Comparison of ENCODE assay signal across 19 cellular contexts in genomic region chr10:43354879-43355380, GRCh38. TPM values are rescaled to one million over a fixed set of nuclear protein-coding genes. Genes with fewer than 3 reads are reported as not detected.
"Had no signal": no experiment of that assay in that cellular context is flagged by ENCODE, and none has a peak within 500 bp of the region (broad histone marks: within the 10 kb centered on the region; RNA-seq: fewer than 3 reads in every experiment).

No MANE protein-coding gene starts in this region.

- H3K27me3 Mint-ChIP-seq: activated naive CD4-positive, alpha-beta T cell treated with anti-CD3 and anti-CD28 coated beads, Interleukin-2, amount 50 U/mL, for 24 hours had no signal

- H3K79me2 ChIP-seq: hepatocyte had no signal

- H3K36me3 ChIP-seq: right atrium auricular region had no signal

- H3K4me3 Mint-ChIP-seq: activated naive CD4-positive, alpha-beta T cell treated with anti-CD3 and anti-CD28 coated beads, Interleukin-2, amount 50 U/mL, for 24 hours; central memory CD8-positive, alpha-beta T cell; effector memory CD8-positive, alpha-beta T cell; stimulated activated naive CD8-positive, alpha-beta T cell treated with anti-CD3 and anti-CD28 coated beads, Interleukin-15, amount 100 ng/mL, for 72 hours had no signal

- H3K27ac Mint-ChIP-seq: activated naive CD4-positive, alpha-beta T cell treated with anti-CD3 and anti-CD28 coated beads, Interleukin-2, amount 50 U/mL, for 24 hours; effector memory CD8-positive, alpha-beta T cell; stimulated activated naive CD8-positive, alpha-beta T cell treated with anti-CD3 and anti-CD28 coated beads, Interleukin-15, amount 100 ng/mL, for 72 hours had no signal

- H3K4me2 ChIP-seq: hepatocyte had no signal

- H3K9me3 Mint-ChIP-seq: activated naive CD4-positive, alpha-beta T cell treated with anti-CD3 and anti-CD28 coated beads, Interleukin-2, amount 50 U/mL, for 24 hours; central memory CD8-positive, alpha-beta T cell; effector memory CD8-positive, alpha-beta T cell; stimulated activated naive CD8-positive, alpha-beta T cell treated with anti-CD3 and anti-CD28 coated beads, Interleukin-15, amount 100 ng/mL, for 72 hours had no signal

- H3K4me1 ChIP-seq: testis had no signal

- H3K27ac ChIP-seq: right atrium auricular region, skin epidermis, testis had no signal

- H3K36me3 Mint-ChIP-seq: activated naive CD4-positive, alpha-beta T cell treated with anti-CD3 and anti-CD28 coated beads, Interleukin-2, amount 50 U/mL, for 24 hours had no signal

- DNase-seq: activated CD4-positive, alpha-beta T cell treated with anti-CD3 and anti-CD28 coated beads for 4 hours; activated T-cell treated with anti-CD3 and anti-CD28 coated beads for 4 hours; amniotic stem cell; body of pancreas; cortex of kidney; effector memory CD8-positive, alpha-beta T cell; mesendoderm; stimulated activated CD4-positive, alpha-beta T cell treated with anti-CD3 and anti-CD28 coated beads, Interleukin-4, amount 100 ng/mL, for 4 hours; stimulated activated naive CD8-positive, alpha-beta T cell treated with anti-CD3 and anti-CD28 coated beads, Interleukin-15, amount 100 ng/mL, for 72 hours; T-helper 9 cell; testis had no signal

- ATAC-seq: effector memory CD8-positive, alpha-beta T cell had no signal

- H2AFZ ChIP-seq: hepatocyte had no signal

- H3K9me3 ChIP-seq: body of pancreas, right atrium auricular region, testis had no signal

- H3K4me3 ChIP-seq: body of pancreas, hepatocyte, right atrium auricular region, skin epidermis, testis had no signal

- H3K27me3 ChIP-seq: body of pancreas, hepatocyte, right atrium auricular region, testis had no signal

RNA-seq across cellular contexts. Expression of gene FXYD4, which starts 16.5 kb away (rescaled TPM):
- total RNA-seq: activated CD8-positive, alpha-beta memory T cell treated with anti-CD3 and anti-CD28 coated beads for 36 hours; body of pancreas; liver; right atrium auricular region had no signal
- polyA plus RNA-seq: liver, urinary bladder had no signal
